In the genomic region with DNA sequence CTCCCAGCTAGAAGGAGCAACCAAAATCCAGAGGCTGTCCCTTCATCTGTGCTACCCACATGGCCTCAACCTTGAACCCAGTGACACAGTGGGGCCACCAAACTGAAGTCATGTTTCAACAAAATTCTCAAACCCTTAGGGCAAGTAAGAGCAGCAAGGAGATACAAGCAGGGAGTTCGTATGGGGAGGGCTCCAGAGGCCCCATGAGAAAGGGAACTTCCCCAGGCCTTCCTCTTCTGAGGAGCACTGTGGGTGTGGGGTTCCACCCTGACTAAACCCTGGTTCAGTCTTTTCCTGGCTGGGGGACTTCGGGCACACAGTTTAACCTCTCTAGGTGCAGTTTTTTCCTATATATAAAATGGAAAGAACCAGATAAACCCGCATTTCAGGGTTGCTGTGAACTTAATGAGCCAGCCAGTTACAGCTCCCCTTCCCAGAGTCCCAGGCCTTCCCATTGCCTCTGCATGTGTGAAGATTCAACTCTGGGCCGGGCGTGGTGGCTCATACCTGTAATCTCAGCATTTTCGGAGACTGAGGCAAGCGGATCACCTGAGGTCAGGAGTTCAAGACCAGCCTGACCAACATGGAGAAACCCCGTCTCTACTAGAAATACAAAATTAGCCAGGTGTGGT, we compare ENCODE assay signal across 10 cellular contexts. TPM values are rescaled to one million over a fixed set of nuclear protein-coding genes. Genes with fewer than 3 reads are reported as not detected.
DNase-seq lines count a peak whose midpoint lies in the region; ATAC-seq and TF ChIP-seq lines count a peak whose summit lies in the region.
"Had no signal": no experiment of that assay in that cellular context is flagged by ENCODE, and none has a peak within 500 bp of the region (broad histone marks: within the 10 kb centered on the region; RNA-seq: fewer than 3 reads in every experiment).

No MANE protein-coding gene starts in this region.

- 65 to 68% methylated on average over 8 of the region's 8 CpGs for WGBS in upper lobe of left lung, 2 donors

- intact Hi-C loops in lower lobe of right lung (cut with DNase I): no loop called here

- no peak for TF ChIP-seq EP300 in upper lobe of left lung (IDR thresholded peaks at IDR 0.05)

- peak in 1 of 4 donors; percentile 45 for TF ChIP-seq POLR2A in upper lobe of left lung (IDR thresholded peaks at IDR 0.05)

- H3K27me3 ChIP-seq in lower lobe of right lung (ENCODE audit: low read depth) (no peaks in the 10 kb centered on the region), upper lobe of left lung (no peaks in the 10 kb centered on the region)

- H3K27ac ChIP-seq in lower lobe of right lung: peak overlapping the region; percentile 80
- peak overlapping the region; percentile 76 to 87 (median 82) for H3K27ac ChIP-seq in upper lobe of left lung

- H3K36me3 ChIP-seq in lower lobe of right lung (no peaks in the 10 kb centered on the region), upper lobe of left lung (no peaks in the 10 kb centered on the region)

- TF ChIP-seq CTCF in lower lobe of right lung (IDR thresholded peaks at IDR 0.05) (no peak), upper lobe of left lung (IDR thresholded peaks at IDR 0.05) (no peak)

- peaks cover 30% of the 10 kb centered on the region for H3K4me1 ChIP-seq in lower lobe of right lung
- peaks cover 9 to 24% (median 20%) of the 10 kb centered on the region in 4 donors for H3K4me1 ChIP-seq in upper lobe of left lung

- H3K4me3 ChIP-seq in lower lobe of right lung (no peak overlapping the region), upper lobe of left lung (no peak overlapping the region)

- H3K9me3 ChIP-seq in lower lobe of right lung: no peaks in the 10 kb centered on the region
- no peaks in the 10 kb centered on the region for H3K9me3 ChIP-seq in upper lobe of left lung

- peak; percentile 67 to 70 for ATAC-seq in lower lobe of right lung
- ATAC-seq in upper lobe of left lung (ENCODE audit: low FRiP score in 2 of 2): peak in 1 of 2 donors; percentile 76
- ATAC-seq in HG03460 (IDR thresholded peaks at IDR 0.05; ENCODE audit: unreplicated experiment): no peak
- ATAC-seq in HG03025 (IDR thresholded peaks at IDR 0.05; ENCODE audit: low FRiP score, unreplicated experiment): no peak

- DNase-seq in activated naive CD4-positive, alpha-beta T cell treated with Interleukin-2 at 50 U/mL for 16 hours: peak; percentile 41
- DNase-seq in activated naive CD4-positive, alpha-beta T cell (lab: John Stamatoyannopoulos, UW): no peak
- peak; percentile 51 to 53 for DNase-seq in activated T-cell treated with anti-CD3 and anti-CD28 coated beads, Interleukin-2, amount 50 U/mL, for 48 hours
- DNase-seq in lower lobe of right lung (no peak), upper lobe of left lung (peak in 1 of 2 donors; percentile 72), NCI-H2081 treated with DMSO at 0.1 percent for 48 hours (lab: John Stamatoyannopoulos, UW) (no peak)
- DNase-seq: midbrain, NCI-H524 treated with DMSO at 0.1 percent for 48 hours had no signal

RNA-seq across cellular contexts. Expression of a gene that starts 8.0 kb away (rescaled TPM):
- 161 TPM for total RNA-seq in lower lobe of right lung
- 100 to 1,000 TPM in 5 of 6 donors, 10 to 100 TPM in 1; 59.5 to 216 (median 130) TPM for total RNA-seq in upper lobe of left lung

RNA-seq across cellular contexts. Expression of a gene that starts 33.8 kb away (rescaled TPM):
- total RNA-seq in lower lobe of right lung: 31.3 TPM
- total RNA-seq in upper lobe of left lung: 10 to 100 TPM; 12.7 to 36.0 (median 29.9) TPM

RNA-seq across cellular contexts. Expression of a gene that starts 50.0 kb away (rescaled TPM):
- 26.3 TPM for total RNA-seq in lower lobe of right lung
- total RNA-seq in upper lobe of left lung: 10 to 100 TPM in 5 of 6 donors, 1 to 10 TPM in 1; 9.7 to 28.4 (median 19.0) TPM

Comparison
In these comparisons a context has a peak if more than half of its experiments do, and no peak if none do; other contexts are left out.
1. DNase-seq: peak in activated naive CD4-positive, alpha-beta T cell treated with Interleukin-2 at 50 U/mL for 16 hours (single experiment) and activated T-cell treated with anti-CD3 and anti-CD28 coated beads, Interleukin-2, amount 50 U/mL, for 48 hours (2 of 2); none in activated naive CD4-positive, alpha-beta T cell (0 of 4), lower lobe of right lung (single experiment) and NCI-H2081 treated with DMSO at 0.1 percent for 48 hours (single experiment).
2. ATAC-seq: peak in lower lobe of right lung (2 of 2); none in HG03460 (single experiment) and HG03025 (single experiment).